ENCODE assay signal across 10 cellular contexts in the genomic region with DNA sequence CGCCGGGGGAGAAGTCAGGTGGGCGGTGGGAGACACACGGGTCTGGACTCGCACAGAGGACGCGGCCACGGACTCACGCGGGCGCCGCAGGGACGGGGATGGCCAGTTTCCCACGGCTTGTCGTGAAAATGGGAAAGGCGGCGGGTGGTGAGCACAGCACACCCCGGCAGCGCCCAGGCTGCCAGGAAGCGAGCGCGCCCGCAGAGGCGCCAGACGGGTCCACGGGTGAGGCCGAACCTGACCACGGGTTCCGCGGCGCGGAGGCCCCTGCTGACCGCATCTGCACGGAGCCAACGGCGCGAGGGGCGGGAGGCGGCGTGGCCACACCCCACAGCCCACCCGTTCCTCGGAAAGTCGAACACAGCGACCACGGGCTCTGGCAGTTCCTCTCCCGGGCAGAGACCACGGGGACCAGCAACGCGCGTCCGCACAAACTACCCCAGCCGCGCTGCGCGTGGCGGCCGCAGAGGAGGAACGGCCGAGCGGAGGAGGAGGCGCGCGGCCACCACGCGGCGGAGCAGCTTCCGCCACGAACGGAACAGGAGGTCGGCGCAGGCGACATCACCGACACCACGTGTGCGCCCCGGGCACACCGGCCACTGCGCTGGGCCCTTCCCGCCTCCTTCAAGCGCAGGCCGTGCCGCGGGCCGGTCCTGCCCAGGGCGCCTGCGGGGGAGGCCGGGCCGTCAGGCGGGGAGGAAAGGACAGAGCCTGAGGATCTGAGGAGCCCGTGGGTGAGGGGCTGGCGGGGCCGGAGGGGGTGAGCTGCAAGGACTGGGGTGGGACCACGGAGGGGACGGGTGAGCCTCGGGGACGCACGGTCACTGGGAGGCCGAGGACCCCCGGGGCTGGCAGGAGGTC. TPM values are rescaled to one million over a fixed set of nuclear protein-coding genes. Genes with fewer than 3 reads are reported as not detected.
DNase-seq lines count a peak whose midpoint lies in the region; ATAC-seq lines count a peak whose summit lies in the region.
"Had no signal": no experiment of that assay in that cellular context is flagged by ENCODE, and none has a peak within 500 bp of the region (broad histone marks: within the 10 kb centered on the region; RNA-seq: fewer than 3 reads in every experiment).

No MANE protein-coding gene starts in this region.

- ATAC-seq in natural killer cell treated with Interleukin-12 subunit alpha and Interleukin-12 subunit beta and Interleukin-15 and Interleukin-18, amount 100 ng/mL, for 72 hours: peak; percentile 22 to 70
- ATAC-seq in HG02981 (IDR thresholded peaks at IDR 0.05; ENCODE audit: unreplicated experiment) (no peak), GM19023 (IDR thresholded peaks at IDR 0.05; ENCODE audit: unreplicated experiment) (no peak)

- H3K4me3 ChIP-seq in BLaER1 treated with 17β-estradiol and CSF1 and Interleukin-3, amounts not matched to agents 10 nM and 100 nM: peak overlapping the region; percentile 50 to 70 (median 60)
- 0 out of 2 replicates have a peak overlapping the region, but pooled peaks have one; percentile 11 for H3K4me3 ChIP-seq in MG63

- no peaks in the 10 kb centered on the region for H3K9me3 Mint-ChIP-seq in natural killer cell treated with Interleukin-12 subunit alpha and Interleukin-12 subunit beta and Interleukin-15 and Interleukin-18, amount 100 ng/mL, for 72 hours

- H3K36me3 ChIP-seq in BLaER1 treated with 17β-estradiol and CSF1 and Interleukin-3, amounts not matched to agents 10 nM and 100 nM: peaks cover 0 to 8% (median 0%) of the 10 kb centered on the region in 11 experiments; a peak in 1 of 22 replicates
- no peaks in the 10 kb centered on the region for H3K36me3 ChIP-seq in MG63

- peaks cover 0 to 28% (median 23%) of the 10 kb centered on the region in 11 experiments; a peak in 17 of 22 replicates for H3K27me3 ChIP-seq in BLaER1 treated with 17β-estradiol and CSF1 and Interleukin-3, amounts not matched to agents 10 nM and 100 nM
- no peaks in the 10 kb centered on the region for H3K27me3 ChIP-seq in MG63

- H3K4me2 ChIP-seq in BLaER1 treated with 17β-estradiol and CSF1 and Interleukin-3, amounts not matched to agents 10 nM and 100 nM: peak overlapping the region; percentile 80 to 100 (median 90)

- peaks cover 73 to 87% (median 82%) of the 10 kb centered on the region in 10 experiments for H3K4me1 ChIP-seq in BLaER1 treated with 17β-estradiol and CSF1 and Interleukin-3, amounts not matched to agents 10 nM and 100 nM

- H3K36me3 Mint-ChIP-seq in natural killer cell treated with Interleukin-12 subunit alpha and Interleukin-12 subunit beta and Interleukin-15 and Interleukin-18, amount 100 ng/mL, for 72 hours: no peaks in the 10 kb centered on the region

- H3K27me3 Mint-ChIP-seq in natural killer cell treated with Interleukin-12 subunit alpha and Interleukin-12 subunit beta and Interleukin-15 and Interleukin-18, amount 100 ng/mL, for 72 hours: no peaks in the 10 kb centered on the region

- H3K27ac Mint-ChIP-seq in natural killer cell treated with Interleukin-12 subunit alpha and Interleukin-12 subunit beta and Interleukin-15 and Interleukin-18, amount 100 ng/mL, for 72 hours: no peak overlapping the region

- H3K9me3 ChIP-seq in BLaER1 treated with 17β-estradiol and CSF1 and Interleukin-3, amounts not matched to agents 10 nM and 100 nM (replicated peaks in 1 of 11): no peaks in the 10 kb centered on the region
- no peaks in the 10 kb centered on the region for H3K9me3 ChIP-seq in MG63

- H3K9ac ChIP-seq in BLaER1 treated with 17β-estradiol and CSF1 and Interleukin-3, amounts not matched to agents 10 nM and 100 nM: peak overlapping the region; percentile 58 to 82 (median 76)

- no peak for DNase-seq in MG63
- DNase-seq in dermis blood vessel endothelial cell: peak; percentile 50
- no peak for DNase-seq in natural killer cell treated with Interleukin-12 subunit alpha and Interleukin-12 subunit beta and Interleukin-15 and Interleukin-18, amount 100 ng/mL, for 72 hours (ENCODE audit: low spot score)
- no peak for DNase-seq in stimulated activated CD8-positive, alpha-beta memory T cell treated with anti-CD3 and anti-CD28 coated beads, Interleukin-4, amount 100 ng/mL, for 48 hours
- DNase-seq in NCI-H1694 treated with DMSO at 0.1 percent for 48 hours (lab: John Stamatoyannopoulos, UW): no peak
- DNase-seq: central memory CD4-positive, alpha-beta T cell; DMS79 treated with DMSO at 0.1 percent for 48 hours had no signal

- H3K4me1 Mint-ChIP-seq in natural killer cell treated with Interleukin-12 subunit alpha and Interleukin-12 subunit beta and Interleukin-15 and Interleukin-18, amount 100 ng/mL, for 72 hours (ENCODE audit: low read depth in 2 of 2): peaks cover 3 to 7% of the 10 kb centered on the region in 2 donors

- H3K4me3 Mint-ChIP-seq in natural killer cell treated with Interleukin-12 subunit alpha and Interleukin-12 subunit beta and Interleukin-15 and Interleukin-18, amount 100 ng/mL, for 72 hours: no peak overlapping the region

- peak overlapping the region in 10 of 11 experiments; percentile 42 to 82 (median 74); a peak in 21 of 22 replicates for H3K27ac ChIP-seq in BLaER1 treated with 17β-estradiol and CSF1 and Interleukin-3, amounts not matched to agents 10 nM and 100 nM

- peaks cover 0 to 37% (median 15%) of the 10 kb centered on the region in 11 experiments; a peak in 12 of 22 replicates for H4K20me1 ChIP-seq in BLaER1 treated with 17β-estradiol and CSF1 and Interleukin-3, amounts not matched to agents 10 nM and 100 nM

RNA-seq across cellular contexts. Expression of a gene that starts 5.6 kb away (rescaled TPM):
- total RNA-seq in MG63 (2014; rRNA removed; shearing (Covaris generic); ENCODE audit: low replicate concordance): 1.2 TPM in 2 replicates
- 32.9 and 43.1 TPM in 2 replicates for total RNA-seq in dermis blood vessel endothelial cell
- total RNA-seq in natural killer cell treated with Interleukin-12 subunit alpha and Interleukin-12 subunit beta and Interleukin-15 and Interleukin-18, amount 100 ng/mL, for 72 hours: 1 to 10 TPM; 7.6 to 7.9 TPM

RNA-seq across cellular contexts. Expression of a gene that starts 5.8 kb away (rescaled TPM):
- not detected in 2 replicates for total RNA-seq in MG63 (2014; rRNA removed; shearing (Covaris generic); ENCODE audit: low replicate concordance)
- 1.5 and 2.6 TPM in 2 replicates for total RNA-seq in dermis blood vessel endothelial cell
- total RNA-seq in natural killer cell treated with Interleukin-12 subunit alpha and Interleukin-12 subunit beta and Interleukin-15 and Interleukin-18, amount 100 ng/mL, for 72 hours: under 1 TPM; 0.33 to 0.62 TPM

RNA-seq across cellular contexts. Expression of a gene that starts 23.8 kb away (rescaled TPM):
- total RNA-seq in MG63 (2014; rRNA removed; shearing (Covaris generic); ENCODE audit: low replicate concordance): not detected in 2 replicates
- total RNA-seq in dermis blood vessel endothelial cell: 0.23 and 0.34 TPM in 2 replicates
- total RNA-seq in natural killer cell treated with Interleukin-12 subunit alpha and Interleukin-12 subunit beta and Interleukin-15 and Interleukin-18, amount 100 ng/mL, for 72 hours: not detected

RNA-seq across cellular contexts. Expression of a gene that starts 41.7 kb away (rescaled TPM):
- 21.7 and 29.1 TPM in 2 replicates for total RNA-seq in MG63 (2014; rRNA removed; shearing (Covaris generic); ENCODE audit: low replicate concordance)
- 32.7 and 32.8 TPM in 2 replicates for total RNA-seq in dermis blood vessel endothelial cell
- total RNA-seq in natural killer cell treated with Interleukin-12 subunit alpha and Interleukin-12 subunit beta and Interleukin-15 and Interleukin-18, amount 100 ng/mL, for 72 hours: 10 to 100 TPM; 17.1 to 36.4 TPM

Comparison
In these comparisons a context has a peak if more than half of its experiments do, and no peak if none do; other contexts are left out.
1. ATAC-seq: peak in natural killer cell treated with Interleukin-12 subunit alpha and Interleukin-12 subunit beta and Interleukin-15 and Interleukin-18, amount 100 ng/mL, for 72 hours (2 of 2); none in HG02981 (single experiment) and GM19023 (single experiment).